ENCODE assay signal across 8 cellular contexts in the genomic region with DNA sequence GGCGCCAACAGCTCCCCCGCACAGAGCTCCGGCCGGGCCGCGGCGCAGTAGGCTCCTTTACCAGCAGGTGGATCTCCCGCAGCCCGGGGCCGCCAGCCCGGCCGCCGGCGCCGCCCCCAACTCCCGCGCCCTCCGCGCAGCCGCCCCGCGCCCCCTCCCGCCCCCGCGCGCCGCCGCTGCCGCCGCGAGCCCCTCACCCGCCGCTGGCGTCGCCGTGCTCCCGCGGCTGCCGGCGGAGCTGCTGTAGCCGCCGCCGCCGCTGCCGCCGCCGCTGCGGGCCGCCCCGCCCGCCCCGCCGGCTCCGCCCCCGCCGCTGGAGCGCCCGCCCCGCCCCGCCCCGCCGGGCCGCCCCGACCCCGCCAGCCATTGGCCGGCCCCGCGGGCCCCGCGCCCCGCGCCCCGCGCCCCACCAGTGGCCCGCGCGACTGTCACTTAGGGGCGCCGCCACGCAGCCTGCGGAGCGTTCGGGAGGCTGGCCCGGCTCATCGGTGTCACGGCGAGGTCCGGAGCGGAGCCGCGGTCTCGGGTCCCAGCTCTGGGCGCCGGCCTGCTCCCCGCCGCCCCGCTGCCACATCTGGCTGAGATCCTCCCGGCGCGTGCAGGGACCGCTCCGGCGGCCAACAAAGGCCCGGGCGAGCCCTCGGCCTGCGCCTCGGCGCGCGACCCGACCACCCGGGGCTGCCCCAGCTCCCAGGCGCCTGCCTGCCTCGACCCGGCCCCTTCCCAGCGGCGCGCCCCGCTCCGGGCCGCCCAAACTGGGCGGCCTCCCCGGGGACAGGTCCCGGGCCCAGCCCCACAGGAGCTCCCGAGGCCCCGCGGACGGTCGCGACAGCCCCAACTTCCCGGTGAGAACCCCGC. TPM values are rescaled to one million over a fixed set of nuclear protein-coding genes. Genes with fewer than 3 reads are reported as not detected.
DNase-seq lines count a peak whose midpoint lies in the region; ATAC-seq and TF ChIP-seq lines count a peak whose summit lies in the region.

A gene (minus strand): TSS at position 282 of the 858 bp plus-strand sequence. CDS start 4,800 bp downstream, outside the sequence.

- peaks cover 39% of the 10 kb centered on the region for H3K4me1 ChIP-seq in BLaER1

- H3K27me3 ChIP-seq in BLaER1 = peaks cover 6% of the 10 kb centered on the region; the same call in 1 of the 2 replicates

- peak; percentile 71 for ATAC-seq in HG03196 (IDR thresholded peaks at IDR 0.05; ENCODE audit: unreplicated experiment)
- peak; percentile 91 for ATAC-seq in omental fat pad (ENCODE audit: low FRiP score)

- H3K27ac ChIP-seq in BLaER1 (peak within 1 kb of the TSS; percentile 81), RWPE1 (no peak within 1 kb of the TSS), temporal lobe (ENCODE audit: low read depth, low read length) (peak within 1 kb of the TSS; percentile 78)

- peak within 1 kb of the TSS; percentile 98 for H3K4me2 ChIP-seq in BLaER1

- peak; percentile 59 for TF ChIP-seq POLR2A in GM18951 (IDR thresholded peaks at IDR 0.05; ENCODE audit: extremely low read depth, insufficient read depth, insufficient read length)

- TF ChIP-seq CTCF in RWPE1 (conservative IDR thresholded peaks at IDR 0.05; ENCODE audit: low read depth) (peak; percentile 14; the same call in 1 of the 2 replicates), omental fat pad (IDR thresholded peaks at IDR 0.05) (no peak)

- peaks cover 20% of the 10 kb centered on the region; the same call in 1 of the 2 replicates for H4K20me1 ChIP-seq in BLaER1

- H3K36me3 ChIP-seq in BLaER1 = no peaks in the 10 kb centered on the region

- DNase-seq in RWPE1 (ENCODE audit: low spot score) = peak; percentile 59
- peak; percentile 73 for DNase-seq in activated gamma-delta T cell treated with Interleukin-2 at 50 U/mL for 16 hours
- DNase-seq in germinal center (ENCODE audit: low spot score) = peak; percentile 90
- DNase-seq in omental fat pad (ENCODE audit: low spot score) = peak; percentile 32

- peak within 1 kb of the TSS; percentile 86 for H3K4me3 ChIP-seq in BLaER1

- H3K9me3 ChIP-seq in BLaER1 = no peaks in the 10 kb centered on the region

- in situ Hi-C loops in GM18951 (cut with MboI; ENCODE audit: low sequenced_read_pairs, unreplicated experiment) = no loop called here

- POLR2A ChIA-PET in RWPE1 (lab: Yijun Ruan, JAX; ENCODE audit: low non-redundant PET) = no interaction called here

- H3K9ac ChIP-seq in BLaER1 = peak within 1 kb of the TSS; percentile 88

- CTCF ChIA-PET in RWPE1 (lab: Yijun Ruan, JAX) = interaction anchor here (0.6 to 1.2 kb wide), 6 partner anchors 67 to 335 kb away, joined by 3 to 5 read pairs (median 3); a partner anchor contains a TSS

RNA-seq across cellular contexts. Expression of the gene that starts here (rescaled TPM):
- total RNA-seq in omental fat pad (10 to 100 TPM; 20.1 to 93.7 (median 43.2) TPM), temporal lobe (24.8 TPM)

Comparison
In these comparisons a context has a peak if more than half of its experiments do, and no peak if none do; other contexts are left out.
1. DNase-seq: peak in every context shown above with its lines; median percentile 90 in germinal center; 73 in activated gamma-delta T cell treated with Interleukin-2 at 50 U/mL for 16 hours; 59 in RWPE1; 32 in omental fat pad.